In genomic region chr17:14118951-14119350, GRCh38 we compare ENCODE assay signal across 13 cellular contexts. TPM values are rescaled to one million over a fixed set of nuclear protein-coding genes. Genes with fewer than 3 reads are reported as not detected.
A peak's percentile ranks its signal among the peaks of the same experiment; 100 is the strongest.
DNase-seq lines count a peak whose midpoint lies in the region; ATAC-seq, FAIRE-seq and TF ChIP-seq lines count a peak whose summit lies in the region.
"Had no signal": no experiment of that assay in that cellular context is flagged by ENCODE, and none has a peak within 500 bp of the region (broad histone marks: within the 10 kb centered on the region; RNA-seq: fewer than 3 reads in every experiment).

No MANE protein-coding gene starts in this region.

- no peak for FAIRE-seq in frontal cortex (lab: Jason Lieb, UNC)
- FAIRE-seq: H1 had no signal

- no peaks in the 10 kb centered on the region for H3K27me3 Mint-ChIP-seq in activated T-cell treated with anti-CD3 and anti-CD28 coated beads, Interleukin-2, amount 50 U/mL, for 24 hours
- no peaks in the 10 kb centered on the region for H3K27me3 Mint-ChIP-seq in stimulated activated naive B cell treated with anti-CD40 and anti-IgM and Interleukin-4, amounts not matched to agents 10 μg/mL and 1 μg/mL and 100 μg/mL, for 72 hours

- ATAC-seq in GM21717 (IDR thresholded peaks at IDR 0.05; ENCODE audit: unreplicated experiment) (peak; percentile 86), HG03558 (IDR thresholded peaks at IDR 0.05; ENCODE audit: extremely low read depth, unreplicated experiment) (peak; percentile 66), GM19328 (IDR thresholded peaks at IDR 0.05; ENCODE audit: unreplicated experiment) (no peak)
- peak; percentile 86 to 88 for ATAC-seq in stimulated activated naive B cell treated with anti-CD40 and anti-IgM and Interleukin-4, amounts not matched to agents 10 μg/mL and 1 μg/mL and 100 μg/mL, for 72 hours (replicated peaks)

- TF ChIP-seq POLR2A in erythroblast (IDR thresholded peaks at IDR 0.05; ENCODE audit: low read length), result no peak

- DNase-seq in activated T-cell treated with anti-CD3 and anti-CD28 coated beads, Interleukin-2, amount 50 U/mL, for 24 hours, result no peak
- DNase-seq in activated T-cell treated with anti-CD3 and anti-CD28 coated beads, Interleukin-2, amount 50 U/mL, for 1 hour, result no peak
- no peak for DNase-seq in stimulated activated naive B cell treated with anti-CD40 and anti-IgM and Interleukin-4, amounts not matched to agents 10 μg/mL and 1 μg/mL and 100 μg/mL, for 72 hours
- DNase-seq in frontal cortex (ENCODE audit: low spot score in 2 of 2) (no peak), erythroblast (lab: John Stamatoyannopoulos, UW) (no peak)
- DNase-seq: ACHN, left ventricle myocardium inferior, trophoblast cell had no signal

- H3K9me3 Mint-ChIP-seq in activated T-cell treated with anti-CD3 and anti-CD28 coated beads, Interleukin-2, amount 50 U/mL, for 24 hours, result peaks cover 29% of the 10 kb centered on the region
- H3K9me3 Mint-ChIP-seq in stimulated activated naive B cell treated with anti-CD40 and anti-IgM and Interleukin-4, amounts not matched to agents 10 μg/mL and 1 μg/mL and 100 μg/mL, for 72 hours, result no peaks in the 10 kb centered on the region

- peaks cover 91% of the 10 kb centered on the region for H3K4me1 Mint-ChIP-seq in activated T-cell treated with anti-CD3 and anti-CD28 coated beads, Interleukin-2, amount 50 U/mL, for 24 hours (ENCODE audit: low read depth)
- peaks cover 26 to 50% of the 10 kb centered on the region in 2 donors for H3K4me1 Mint-ChIP-seq in stimulated activated naive B cell treated with anti-CD40 and anti-IgM and Interleukin-4, amounts not matched to agents 10 μg/mL and 1 μg/mL and 100 μg/mL, for 72 hours

- H3K4me3 Mint-ChIP-seq in activated T-cell treated with anti-CD3 and anti-CD28 coated beads, Interleukin-2, amount 50 U/mL, for 24 hours, result peak overlapping the region; percentile 25
- no peak overlapping the region for H3K4me3 Mint-ChIP-seq in stimulated activated naive B cell treated with anti-CD40 and anti-IgM and Interleukin-4, amounts not matched to agents 10 μg/mL and 1 μg/mL and 100 μg/mL, for 72 hours
- H3K4me3 Mint-ChIP-seq: brain had no signal

- H3K36me3 Mint-ChIP-seq in activated T-cell treated with anti-CD3 and anti-CD28 coated beads, Interleukin-2, amount 50 U/mL, for 24 hours (ENCODE audit: low read depth), result peaks cover 71% of the 10 kb centered on the region
- peaks cover 13 to 27% of the 10 kb centered on the region in 2 donors for H3K36me3 Mint-ChIP-seq in stimulated activated naive B cell treated with anti-CD40 and anti-IgM and Interleukin-4, amounts not matched to agents 10 μg/mL and 1 μg/mL and 100 μg/mL, for 72 hours

- peak overlapping the region; percentile 92 for H3K27ac Mint-ChIP-seq in activated T-cell treated with anti-CD3 and anti-CD28 coated beads, Interleukin-2, amount 50 U/mL, for 24 hours
- no peak overlapping the region for H3K27ac Mint-ChIP-seq in stimulated activated naive B cell treated with anti-CD40 and anti-IgM and Interleukin-4, amounts not matched to agents 10 μg/mL and 1 μg/mL and 100 μg/mL, for 72 hours
- H3K27ac Mint-ChIP-seq: brain had no signal

RNA-seq across cellular contexts. Expression of gene COX10, which starts 49.6 kb away (rescaled TPM):
- total RNA-seq in frontal cortex, result 11.8 TPM
